13 cellular contexts compared by ENCODE assay signal in the genomic region with DNA sequence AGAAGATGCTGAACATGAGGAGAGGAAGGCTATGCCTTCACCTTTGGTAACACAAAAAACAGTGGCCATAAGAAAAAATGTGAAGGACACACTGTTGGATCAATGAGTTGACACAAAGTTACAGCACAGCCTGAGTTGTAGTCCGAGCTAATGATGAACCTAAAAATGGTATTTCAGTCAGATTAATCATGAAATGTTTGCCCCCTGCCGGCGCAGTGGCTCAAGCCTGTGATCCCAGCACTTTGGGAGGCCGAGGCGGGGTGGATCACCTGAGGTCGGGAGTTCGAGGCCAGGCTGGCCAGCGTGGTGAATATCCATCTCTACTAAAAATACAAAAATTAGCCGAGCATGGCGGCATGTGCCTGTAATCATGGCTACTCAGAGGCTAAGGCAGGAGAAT. TPM values are rescaled to one million over a fixed set of nuclear protein-coding genes. Genes with fewer than 3 reads are reported as not detected.
DNase-seq lines count a peak whose midpoint lies in the region; ATAC-seq and TF ChIP-seq lines count a peak whose summit lies in the region.
"Had no signal": no experiment of that assay in that cellular context is flagged by ENCODE, and none has a peak within 500 bp of the region (broad histone marks: within the 10 kb centered on the region; RNA-seq: fewer than 3 reads in every experiment).

No MANE protein-coding gene starts in this region.

- intact Hi-C loops in psoas muscle (cut with DNase I): no loop called here

- peaks cover 25% of the 10 kb centered on the region for H3K4me1 ChIP-seq in OCI-LY3 (ENCODE audit: low read length)
- H3K4me1 ChIP-seq in iPS-20b (ENCODE audit: insufficient read depth, low read length): peaks cover 14% of the 10 kb centered on the region
- H3K4me1 ChIP-seq in psoas muscle: peaks cover 9% of the 10 kb centered on the region

- H3K9me3 ChIP-seq in OCI-LY3 (ENCODE audit: insufficient read depth, low read length) (no peaks in the 10 kb centered on the region), iPS-20b (ENCODE audit: insufficient read depth, low read depth, low read length) (0 out of 2 replicates have a peak, but pooled peaks cover 3% of the 10 kb centered on the region), psoas muscle (no peaks in the 10 kb centered on the region)

- TF ChIP-seq CTCF in OCI-LY3 (IDR thresholded peaks at IDR 0.05; ENCODE audit: low read depth, low read length) (peak; percentile 13; the same call in 1 of the 2 replicates), psoas muscle (IDR thresholded peaks at IDR 0.05) (no peak)

- no peaks in the 10 kb centered on the region for H3K27me3 ChIP-seq in OCI-LY3 (ENCODE audit: low read depth, low read length)
- H3K27me3 ChIP-seq in iPS-20b (ENCODE audit: insufficient read depth, low read length): no peaks in the 10 kb centered on the region
- no peaks in the 10 kb centered on the region for H3K27me3 ChIP-seq in psoas muscle (ENCODE audit: insufficient read depth in 3 of 3, low read length in 2 of 3)

- H3K4me1 Mint-ChIP-seq in activated T-cell treated with anti-CD3 and anti-CD28 coated beads, Interleukin-2, amount 50 U/mL, for 72 hours (ENCODE audit: low read depth): peaks cover 47% of the 10 kb centered on the region
- peaks cover 33% of the 10 kb centered on the region for H3K4me1 Mint-ChIP-seq in activated CD8-positive, alpha-beta memory T cell treated with anti-CD3 and anti-CD28 coated beads, Interleukin-2, amount 10 ng/mL, durations not matched to agents 7 days and 5 days

- peaks cover 0 to 2% of the 10 kb centered on the region in 2 donors for H3K36me3 Mint-ChIP-seq in activated T-cell treated with anti-CD3 and anti-CD28 coated beads, Interleukin-2, amount 50 U/mL, for 72 hours (ENCODE audit: insufficient read depth in 2 of 2)
- H3K36me3 Mint-ChIP-seq in activated CD8-positive, alpha-beta memory T cell treated with anti-CD3 and anti-CD28 coated beads, Interleukin-2, amount 10 ng/mL, durations not matched to agents 7 days and 5 days: peaks cover 1% of the 10 kb centered on the region

- no peaks in the 10 kb centered on the region for H3K27me3 Mint-ChIP-seq in activated T-cell treated with anti-CD3 and anti-CD28 coated beads, Interleukin-2, amount 50 U/mL, for 72 hours (ENCODE audit: low read depth)
- H3K27me3 Mint-ChIP-seq in activated CD8-positive, alpha-beta memory T cell treated with anti-CD3 and anti-CD28 coated beads, Interleukin-2, amount 10 ng/mL, durations not matched to agents 7 days and 5 days: no peaks in the 10 kb centered on the region

- H3K79me2 ChIP-seq in OCI-LY3 (ENCODE audit: low read length): peaks cover 7% of the 10 kb centered on the region; the same call in 1 of the 2 replicates

- H3K36me3 ChIP-seq in OCI-LY3 (replicated peaks; ENCODE audit: low read depth, low read length) (no peaks in the 10 kb centered on the region), iPS-20b (ENCODE audit: insufficient read depth, low read depth, low read length) (peaks cover 4% of the 10 kb centered on the region), psoas muscle (ENCODE audit: insufficient read depth in 1 of 2, low read depth in 1 of 2) (no peaks in the 10 kb centered on the region)

- CTCF ChIA-PET in activated CD8-positive, alpha-beta memory T cell treated with anti-CD3 and anti-CD28 coated beads, Interleukin-2, amount 10 ng/mL, durations not matched to agents 7 days and 5 days (lab: Charles Lee): interaction anchor here (4.1 kb wide), 1 partner anchor 40 kb away, joined by 22 read pairs; no protein-coding TSS in a partner anchor

- DNase-seq in activated T-cell treated with anti-CD3 and anti-CD28 coated beads, Interleukin-2, amount 50 U/mL, for 72 hours: no peak
- no peak for DNase-seq in activated T-cell treated with anti-CD3 and anti-CD28 coated beads, Interleukin-2, amount 50 U/mL, for 1 hour
- peak; percentile 14 to 51 for DNase-seq in psoas muscle
- no peak for DNase-seq in UCSD-AML1 (lab: John Stamatoyannopoulos, UW; ENCODE audit: unreplicated experiment)
- DNase-seq in activated CD8-positive, alpha-beta memory T cell treated with anti-CD3 and anti-CD28 coated beads, Interleukin-2, amount 10 ng/mL, durations not matched to agents 7 days and 5 days: no peak
- DNase-seq: amygdala, cortex of kidney, DMS79 treated with DMSO at 0.1 percent for 48 hours, NCI-H187, NCI-H69 had no signal

- H3K9me3 Mint-ChIP-seq in activated T-cell treated with anti-CD3 and anti-CD28 coated beads, Interleukin-2, amount 50 U/mL, for 72 hours: no peaks in the 10 kb centered on the region
- no peaks in the 10 kb centered on the region for H3K9me3 Mint-ChIP-seq in activated CD8-positive, alpha-beta memory T cell treated with anti-CD3 and anti-CD28 coated beads, Interleukin-2, amount 10 ng/mL, durations not matched to agents 7 days and 5 days (ENCODE audit: low read depth)

- 89 to 93% (median 93%) methylated on average over 10 of the region's 10 CpGs for WGBS in psoas muscle, 3 donors

- no peak overlapping the region for H3K27ac ChIP-seq in OCI-LY3 (ENCODE audit: low read length)
- H3K27ac ChIP-seq in iPS-20b (ENCODE audit: low read length): no peak overlapping the region
- no peak overlapping the region for H3K27ac ChIP-seq in psoas muscle

- H3K4me3 ChIP-seq in OCI-LY3 (ENCODE audit: low read length): peak overlapping the region; percentile 99
- peak overlapping the region; percentile 93; the same call in 1 of the 2 replicates for H3K4me3 ChIP-seq in iPS-20b (ENCODE audit: low read length)
- no peak overlapping the region for H3K4me3 ChIP-seq in psoas muscle

- H2AFZ ChIP-seq in OCI-LY3 (ENCODE audit: low read depth, low read length): no peak overlapping the region

- peak overlapping the region; percentile 83 for H3K4me2 ChIP-seq in OCI-LY3 (ENCODE audit: low read length)

- H4K20me1 ChIP-seq in OCI-LY3 (ENCODE audit: insufficient read depth, low read length): no peaks in the 10 kb centered on the region

- H3K27ac Mint-ChIP-seq in activated T-cell treated with anti-CD3 and anti-CD28 coated beads, Interleukin-2, amount 50 U/mL, for 72 hours: peak overlapping the region; percentile 90
- no peak overlapping the region for H3K27ac Mint-ChIP-seq in activated CD8-positive, alpha-beta memory T cell treated with anti-CD3 and anti-CD28 coated beads, Interleukin-2, amount 10 ng/mL, durations not matched to agents 7 days and 5 days

- H3K4me3 Mint-ChIP-seq in activated T-cell treated with anti-CD3 and anti-CD28 coated beads, Interleukin-2, amount 50 U/mL, for 72 hours: peak overlapping the region; percentile 93 to 95
- no peak overlapping the region for H3K4me3 Mint-ChIP-seq in activated CD8-positive, alpha-beta memory T cell treated with anti-CD3 and anti-CD28 coated beads, Interleukin-2, amount 10 ng/mL, durations not matched to agents 7 days and 5 days

- no peak for ATAC-seq in activated T-cell treated with anti-CD3 and anti-CD28 coated beads, Interleukin-2, amount 50 U/mL, for 72 hours (replicated peaks in 1 of 2)
- ATAC-seq in psoas muscle (no peak), HG02870 (IDR thresholded peaks at IDR 0.05; ENCODE audit: unreplicated experiment) (no peak)
- ATAC-seq in activated CD8-positive, alpha-beta memory T cell treated with anti-CD3 and anti-CD28 coated beads, Interleukin-2, amount 10 ng/mL, durations not matched to agents 7 days and 5 days: no peak

- H3K9ac ChIP-seq in OCI-LY3 (ENCODE audit: low read length) (no peak overlapping the region), iPS-20b (ENCODE audit: low read depth, low read length) (peak overlapping the region; percentile 83; the same call in 1 of the 2 replicates)

RNA-seq across cellular contexts. Expression of a gene that starts 1.3 kb away (rescaled TPM):
- 10 to 100 TPM; 22.8 to 24.6 TPM for total RNA-seq in activated T-cell treated with anti-CD3 and anti-CD28 coated beads, Interleukin-2, amount 50 U/mL, for 72 hours
- 10 to 100 TPM in 3 of 4 donors, 1 to 10 TPM in 1; 9.0 to 17.7 (median 14.2) TPM for total RNA-seq in psoas muscle
- 10 to 100 TPM in 2 of 3 donors, 1 to 10 TPM in 1; 4.9 to 11.1 (median 10.4) TPM for polyA plus RNA-seq in psoas muscle
- total RNA-seq in activated CD8-positive, alpha-beta memory T cell treated with anti-CD3 and anti-CD28 coated beads, Interleukin-2, amount 10 ng/mL, durations not matched to agents 7 days and 5 days: 10 to 100 TPM; 10.0 to 16.2 TPM

Comparison
In these comparisons a context has a peak if more than half of its experiments do, and no peak if none do; other contexts are left out.
1. DNase-seq: peak in psoas muscle (2 of 2); none in activated T-cell treated with anti-CD3 and anti-CD28 coated beads, Interleukin-2, amount 50 U/mL, for 72 hours (0 of 2), activated T-cell treated with anti-CD3 and anti-CD28 coated beads, Interleukin-2, amount 50 U/mL, for 1 hour (single experiment), UCSD-AML1 (single experiment) and activated CD8-positive, alpha-beta memory T cell treated with anti-CD3 and anti-CD28 coated beads, Interleukin-2, amount 10 ng/mL, durations not matched to agents 7 days and 5 days (single experiment).